ENCODE assay signal across 16 cellular contexts in genomic region chr1:147613506-147613905, GRCh38. TPM values are rescaled to one million over a fixed set of nuclear protein-coding genes. Genes with fewer than 3 reads are reported as not detected.
DNase-seq lines count a peak whose midpoint lies in the region; ATAC-seq and TF ChIP-seq lines count a peak whose summit lies in the region.
"Had no signal": no experiment of that assay in that cellular context is flagged by ENCODE, and none has a peak within 500 bp of the region (broad histone marks: within the 10 kb centered on the region; RNA-seq: fewer than 3 reads in every experiment).

No MANE protein-coding gene starts in this region.

- DNase-seq in NCI-H1417 (lab: John Stamatoyannopoulos, UW) (peak in 2 of 3 experiments; percentile 49 to 83), NCI-H1417 treated with DMSO at 0.1 percent for 48 hours (lab: John Stamatoyannopoulos, UW) (no peak), DMS79 treated with DMSO at 0.1 percent for 48 hours (lab: John Stamatoyannopoulos, UW) (peak; percentile 71), NCI-H69 (lab: John Stamatoyannopoulos, UW) (peak; percentile 84), fibroblast of villous mesenchyme (ENCODE audit: low read depth) (peak; percentile 36), AG08395 (ENCODE audit: low spot score) (no peak)
- no peak for DNase-seq in stimulated activated naive CD8-positive, alpha-beta T cell treated with anti-CD3 and anti-CD28 coated beads, Interleukin-15, Interleukin-2, amounts not matched to agents 100 U/mL and 50 U/mL, for 24 hours
- DNase-seq: activated CD8-positive, alpha-beta memory T cell treated with anti-CD3 and anti-CD28 coated beads, Interleukin-2, amount 10 ng/mL, durations not matched to agents 7 days and 5 days; CD8-positive, alpha-beta memory T cell; dorsolateral prefrontal cortex; GM23248; lower lobe of right lung; T-helper 17 cell had no signal

- no peak overlapping the region for H3K4me3 ChIP-seq in fibroblast of villous mesenchyme (ENCODE audit: low read depth, low read length)
- H3K4me3 ChIP-seq: dorsolateral prefrontal cortex, esophagus muscularis mucosa, GM23248, lower lobe of right lung, suprapubic skin had no signal

- no peak for TF ChIP-seq CTCF in fibroblast of villous mesenchyme (IDR thresholded peaks at IDR 0.05; ENCODE audit: insufficient read depth, low read depth, low read length)

- no peak for ATAC-seq in stimulated activated naive CD8-positive, alpha-beta T cell treated with anti-CD3 and anti-CD28 coated beads, Interleukin-15, Interleukin-2, amounts not matched to agents 100 U/mL and 50 U/mL, for 24 hours
- ATAC-seq in GM21367 (IDR thresholded peaks at IDR 0.05; ENCODE audit: unreplicated experiment): no peak
- ATAC-seq: activated CD8-positive, alpha-beta memory T cell treated with anti-CD3 and anti-CD28 coated beads, Interleukin-2, amount 10 ng/mL, durations not matched to agents 7 days and 5 days; lower lobe of right lung; T-helper 17 cell had no signal

RNA-seq across cellular contexts. Expression of gene ACP6, which starts 56.8 kb away (rescaled TPM):
- total RNA-seq in fibroblast of villous mesenchyme: 4.8 and 6.0 TPM in 2 replicates

Comparison
In these comparisons a context has a peak if more than half of its experiments do, and no peak if none do; other contexts are left out.
1. DNase-seq: peak in NCI-H1417 (2 of 3), DMS79 treated with DMSO at 0.1 percent for 48 hours (single experiment), NCI-H69 (single experiment) and fibroblast of villous mesenchyme (single experiment); none in NCI-H1417 treated with DMSO at 0.1 percent for 48 hours (single experiment), stimulated activated naive CD8-positive, alpha-beta T cell treated with anti-CD3 and anti-CD28 coated beads, Interleukin-15, Interleukin-2, amounts not matched to agents 100 U/mL and 50 U/mL, for 24 hours (single experiment) and AG08395 (single experiment).